10 cellular contexts compared by ENCODE assay signal in genomic region chr6:166830185-166830890, GRCh38.
A peak's percentile ranks its signal among the peaks of the same experiment; 100 is the strongest.
DNase-seq lines count a peak whose midpoint lies in the region; ATAC-seq and TF ChIP-seq lines count a peak whose summit lies in the region.
"Had no signal": no experiment of that assay in that cellular context is flagged by ENCODE, and none has a peak within 500 bp of the region (broad histone marks: within the 10 kb centered on the region; RNA-seq: fewer than 3 reads in every experiment).

No MANE protein-coding gene starts in this region.

- no peaks in the 10 kb centered on the region for H3K36me3 Mint-ChIP-seq in activated naive CD4-positive, alpha-beta T cell treated with anti-CD3 and anti-CD28 coated beads for 36 hours (ENCODE audit: low read depth)

- H3K9ac ChIP-seq in GM23248, result no peak overlapping the region

- 0 out of 2 replicates have a peak, but pooled peaks cover 4% of the 10 kb centered on the region for H3K9me2 ChIP-seq in GM23248 (ENCODE audit: insufficient read depth)

- H3K36me3 ChIP-seq in gastroesophageal sphincter, result no peaks in the 10 kb centered on the region
- H3K36me3 ChIP-seq in heart left ventricle, result no peaks in the 10 kb centered on the region
- no peaks in the 10 kb centered on the region for H3K36me3 ChIP-seq in GM23248 (ENCODE audit: low read depth)

- H3K4me2 ChIP-seq in GM23248 (ENCODE audit: unreplicated experiment), result no peak overlapping the region

- no peaks in the 10 kb centered on the region for H3K79me2 ChIP-seq in GM23248 (ENCODE audit: insufficient read depth)

- H3K4me1 ChIP-seq in gastroesophageal sphincter (peaks cover 0 to 6% (median 0%) of the 10 kb centered on the region in 3 donors), heart left ventricle (peaks cover 0 to 3% (median 0%) of the 10 kb centered on the region in 12 donors), GM23248 (ENCODE audit: insufficient read depth) (no peaks in the 10 kb centered on the region)

- TF ChIP-seq CTCF in GM13977 (IDR thresholded peaks at IDR 0.05; ENCODE audit: extremely low read depth, insufficient read depth, missing control alignments) (no peak), gastroesophageal sphincter (IDR thresholded peaks at IDR 0.05) (no peak), heart left ventricle (IDR thresholded peaks at IDR 0.05) (no peak)

- in situ Hi-C loops in GM13977 (cut with MboI; ENCODE audit: low pct_unique_long_range_greater_than_20kb, low sequenced_read_pairs, unreplicated experiment), result no loop called here
- in situ Hi-C loops in GM23248 (cut with MboI), result no loop called here

- H3K9me3 Mint-ChIP-seq in activated naive CD4-positive, alpha-beta T cell treated with anti-CD3 and anti-CD28 coated beads for 36 hours, result no peaks in the 10 kb centered on the region

- ATAC-seq in GM19395 (IDR thresholded peaks at IDR 0.05; ENCODE audit: unreplicated experiment) (peak; percentile 96), HG03095 (IDR thresholded peaks at IDR 0.05; ENCODE audit: unreplicated experiment) (peak; percentile 92), gastroesophageal sphincter (no peak), heart left ventricle (no peak)

- no peaks in the 10 kb centered on the region for H3F3A ChIP-seq in GM23248 (ENCODE audit: insufficient read depth)

- peak; percentile 74 for DNase-seq in GM13977 (ENCODE audit: low spot score)
- peak; percentile 35 to 55 for DNase-seq in activated T-cell treated with anti-CD3 and anti-CD28 coated beads, Interleukin-2, amount 50 U/mL, for 48 hours
- no peak for DNase-seq in heart left ventricle
- no peak for DNase-seq in GM23248
- DNase-seq in activated naive CD4-positive, alpha-beta T cell treated with anti-CD3 and anti-CD28 coated beads for 36 hours, result no peak
- DNase-seq: activated CD4-positive, alpha-beta T cell treated with anti-CD3 and anti-CD28 coated beads, Interleukin-2, amount 50 U/mL, for 1 hour; NCI-H187 treated with DMSO at 0.1 percent for 48 hours had no signal

- no peaks in the 10 kb centered on the region for H3K27me3 ChIP-seq in gastroesophageal sphincter
- H3K27me3 ChIP-seq in heart left ventricle, result no peaks in the 10 kb centered on the region
- H3K27me3 ChIP-seq in GM23248 (replicated peaks; ENCODE audit: insufficient read depth), result no peaks in the 10 kb centered on the region

- intact Hi-C loops in heart left ventricle (cut with DNase I), result loop anchor here in 1 of 10 donors (5.0 kb wide), 1 partner anchor 82 kb away; no protein-coding TSS in a partner anchor
- intact Hi-C loops in activated naive CD4-positive, alpha-beta T cell treated with anti-CD3 and anti-CD28 coated beads for 36 hours (cut with micrococcal nuclease), result no loop called here

- H3K27ac ChIP-seq in gastroesophageal sphincter (no peak overlapping the region), heart left ventricle (no peak overlapping the region), GM23248 (no peak overlapping the region)

- no peaks in the 10 kb centered on the region for H4K20me1 ChIP-seq in GM23248 (ENCODE audit: insufficient read depth)

- no peak overlapping the region for H3K4me3 Mint-ChIP-seq in activated naive CD4-positive, alpha-beta T cell treated with anti-CD3 and anti-CD28 coated beads for 36 hours

- H2AFZ ChIP-seq in GM23248, result no peak overlapping the region

- H3K4me3 ChIP-seq in gastroesophageal sphincter, result no peak overlapping the region
- H3K4me3 ChIP-seq in heart left ventricle, result no peak overlapping the region
- no peak overlapping the region for H3K4me3 ChIP-seq in GM23248

- TF ChIP-seq POLR2A in gastroesophageal sphincter (IDR thresholded peaks at IDR 0.05) (no peak), heart left ventricle (IDR thresholded peaks at IDR 0.05) (no peak)

- WGBS in gastroesophageal sphincter (ENCODE audit: low coverage in 1 of 2), 2 donors, result 77 to 84% methylated on average over 7 to 8 of the region's 8 CpGs
- WGBS in heart left ventricle, 4 donors, result 75 to 82% (median 78%) methylated on average over 8 of the region's 8 CpGs
- 36 to 45% methylated on average over 8 of the region's 8 CpGs for WGBS in GM23248 (ENCODE audit: low coverage in 1 of 2, low lambda C conversion rate in 2 of 2, missing lambda C conversion rate in 2 of 2), 2 experiments

- TF ChIP-seq EP300 in gastroesophageal sphincter (IDR thresholded peaks at IDR 0.05), result no peak

- CTCF ChIA-PET in activated naive CD4-positive, alpha-beta T cell treated with anti-CD3 and anti-CD28 coated beads for 36 hours (lab: Charles Lee), result interaction anchor here (0.7 kb wide), 1 partner anchor 70 kb away, joined by 4 read pairs; no protein-coding TSS in a partner anchor

- H3K9me3 ChIP-seq in gastroesophageal sphincter, result no peaks in the 10 kb centered on the region
- H3K9me3 ChIP-seq in heart left ventricle, result no peaks in the 10 kb centered on the region
- H3K9me3 ChIP-seq in GM23248 (ENCODE audit: low read depth), result no peaks in the 10 kb centered on the region

- H3K27me3 Mint-ChIP-seq in activated naive CD4-positive, alpha-beta T cell treated with anti-CD3 and anti-CD28 coated beads for 36 hours (ENCODE audit: low read depth), result no peaks in the 10 kb centered on the region

- no peak overlapping the region for H3K27ac Mint-ChIP-seq in activated naive CD4-positive, alpha-beta T cell treated with anti-CD3 and anti-CD28 coated beads for 36 hours

- peaks cover 4% of the 10 kb centered on the region for H3K4me1 Mint-ChIP-seq in activated naive CD4-positive, alpha-beta T cell treated with anti-CD3 and anti-CD28 coated beads for 36 hours (ENCODE audit: low read depth)

Comparison
In these comparisons a context has a peak if more than half of its experiments do, and no peak if none do; other contexts are left out.
1. DNase-seq: peak in GM13977 (single experiment) and activated T-cell treated with anti-CD3 and anti-CD28 coated beads, Interleukin-2, amount 50 U/mL, for 48 hours (2 of 2); none in heart left ventricle (0 of 5), GM23248 (single experiment) and activated naive CD4-positive, alpha-beta T cell treated with anti-CD3 and anti-CD28 coated beads for 36 hours (single experiment).
2. ATAC-seq: peak in GM19395 (single experiment) and HG03095 (single experiment); none in gastroesophageal sphincter (single experiment) and heart left ventricle (0 of 4).